In genomic region chr19:33303791-33304759, GRCh38 we compare ENCODE assay signal across 8 cellular contexts. TPM values are rescaled to one million over a fixed set of nuclear protein-coding genes. Genes with fewer than 3 reads are reported as not detected.
DNase-seq lines count a peak whose midpoint lies in the region; ATAC-seq and TF ChIP-seq lines count a peak whose summit lies in the region.

No MANE protein-coding gene starts in this region.

- H3K27me3 Mint-ChIP-seq in glutamatergic neuron (ENCODE audit: unreplicated experiment): peaks cover 13% of the 10 kb centered on the region
- H3K27me3 Mint-ChIP-seq in activated naive CD4-positive, alpha-beta T cell treated with anti-CD3 and anti-CD28 coated beads, Interleukin-2, amount 10 ng/mL, durations not matched to agents 7 days and 5 days: peaks cover 88% of the 10 kb centered on the region

- no peak overlapping the region for H3K27ac Mint-ChIP-seq in glutamatergic neuron (ENCODE audit: unreplicated experiment)
- H3K27ac Mint-ChIP-seq in activated naive CD4-positive, alpha-beta T cell treated with anti-CD3 and anti-CD28 coated beads, Interleukin-2, amount 10 ng/mL, durations not matched to agents 7 days and 5 days: no peak overlapping the region

- no peak for TF ChIP-seq CTCF in glutamatergic neuron (IDR thresholded peaks at IDR 0.05; ENCODE audit: partially characterized antibody, unreplicated experiment)

- CTCF ChIA-PET in activated naive CD4-positive, alpha-beta T cell treated with anti-CD3 and anti-CD28 coated beads, Interleukin-2, amount 10 ng/mL, durations not matched to agents 7 days and 5 days (lab: Charles Lee): interaction anchor here (1.1 kb wide), 1 partner anchor 69 kb away, joined by 3 read pairs; no protein-coding TSS in a partner anchor

- H3K36me3 Mint-ChIP-seq in glutamatergic neuron (ENCODE audit: unreplicated experiment): no peaks in the 10 kb centered on the region
- no peaks in the 10 kb centered on the region for H3K36me3 Mint-ChIP-seq in activated naive CD4-positive, alpha-beta T cell treated with anti-CD3 and anti-CD28 coated beads, Interleukin-2, amount 10 ng/mL, durations not matched to agents 7 days and 5 days

- H3K27me3 ChIP-seq in neuron (ENCODE audit: insufficient read depth, low read length): peaks cover 27% of the 10 kb centered on the region

- peak overlapping the region; percentile 62 for H3K4me3 ChIP-seq in neuron (ENCODE audit: low read length)

- DNase-seq in Ammon's horn (ENCODE audit: low spot score): peak; percentile 27
- peak; percentile 19 for DNase-seq in NOMO-1 treated with DMSO at 0.1 percent for 48 hours (lab: John Stamatoyannopoulos, UW; ENCODE audit: unreplicated experiment)
- no peak for DNase-seq in glutamatergic neuron
- DNase-seq in activated naive CD4-positive, alpha-beta T cell treated with anti-CD3 and anti-CD28 coated beads, Interleukin-2, amount 10 ng/mL, durations not matched to agents 7 days and 5 days: no peak
- DNase-seq in 8988T: no peak

- peaks cover 9% of the 10 kb centered on the region for H3K4me1 ChIP-seq in neuron (ENCODE audit: insufficient read depth, low read length)

- H3K36me3 ChIP-seq in neuron (ENCODE audit: insufficient read depth, low read length): no peaks in the 10 kb centered on the region

- peak overlapping the region; percentile 25 for H3K4me3 Mint-ChIP-seq in glutamatergic neuron (ENCODE audit: unreplicated experiment)
- no peak overlapping the region for H3K4me3 Mint-ChIP-seq in activated naive CD4-positive, alpha-beta T cell treated with anti-CD3 and anti-CD28 coated beads, Interleukin-2, amount 10 ng/mL, durations not matched to agents 7 days and 5 days

- H2AFZ ChIP-seq in neuron (ENCODE audit: low read depth, low read length): no peak overlapping the region

- no peaks in the 10 kb centered on the region for H3K9me3 ChIP-seq in neuron (ENCODE audit: low read length)

- no peaks in the 10 kb centered on the region for H3K4me1 Mint-ChIP-seq in glutamatergic neuron (ENCODE audit: low read depth, unreplicated experiment)
- no peaks in the 10 kb centered on the region for H3K4me1 Mint-ChIP-seq in activated naive CD4-positive, alpha-beta T cell treated with anti-CD3 and anti-CD28 coated beads, Interleukin-2, amount 10 ng/mL, durations not matched to agents 7 days and 5 days

- no peaks in the 10 kb centered on the region for H3K9me3 Mint-ChIP-seq in glutamatergic neuron (ENCODE audit: unreplicated experiment)
- H3K9me3 Mint-ChIP-seq in activated naive CD4-positive, alpha-beta T cell treated with anti-CD3 and anti-CD28 coated beads, Interleukin-2, amount 10 ng/mL, durations not matched to agents 7 days and 5 days: no peaks in the 10 kb centered on the region

- ATAC-seq in HG02970 (IDR thresholded peaks at IDR 0.05; ENCODE audit: low FRiP score, unreplicated experiment) (no peak), GM18511 (IDR thresholded peaks at IDR 0.05; ENCODE audit: unreplicated experiment) (no peak)

RNA-seq across cellular contexts. Expression of gene CEBPA, which starts 1.7 kb away (rescaled TPM):
- total RNA-seq in glutamatergic neuron (ENCODE audit: unreplicated experiment): 0.66 TPM

Comparison
In these comparisons a context has a peak if more than half of its experiments do, and no peak if none do; other contexts are left out.
1. DNase-seq: peak in Ammon's horn (single experiment) and NOMO-1 treated with DMSO at 0.1 percent for 48 hours (single experiment); none in glutamatergic neuron (single experiment), activated naive CD4-positive, alpha-beta T cell treated with anti-CD3 and anti-CD28 coated beads, Interleukin-2, amount 10 ng/mL, durations not matched to agents 7 days and 5 days (single experiment) and 8988T (single experiment).